In the genomic region with DNA sequence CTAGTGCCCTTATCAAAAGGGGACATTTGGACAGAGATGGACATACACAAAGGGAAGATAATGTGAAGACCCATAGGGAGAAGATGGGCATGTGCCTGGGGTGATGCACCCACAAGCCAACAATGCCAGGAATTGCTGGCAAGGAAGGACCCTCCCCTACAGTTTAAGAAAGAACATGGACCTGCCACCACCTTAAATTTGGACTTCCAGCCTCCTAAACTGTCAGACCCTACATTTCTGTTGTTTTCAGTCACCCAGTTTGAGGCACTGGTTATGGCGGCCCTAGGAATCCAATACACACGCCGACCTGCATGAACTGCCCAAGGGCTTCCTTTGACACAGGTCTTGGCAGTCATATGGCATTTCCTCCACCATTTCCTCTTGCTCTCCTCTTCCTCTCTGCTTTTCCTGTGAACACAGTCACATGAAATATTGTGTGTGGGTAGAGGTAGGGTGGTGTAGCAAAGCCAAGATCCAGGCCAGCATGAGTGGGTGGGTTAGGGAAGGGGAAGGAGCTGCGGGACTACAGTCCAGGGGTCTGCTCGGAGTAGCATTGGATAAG, we compare ENCODE assay signal across 19 cellular contexts.
"Had no signal": no experiment of that assay in that cellular context is flagged by ENCODE, and none has a peak within 500 bp of the region (broad histone marks: within the 10 kb centered on the region; RNA-seq: fewer than 3 reads in every experiment).

No MANE protein-coding gene starts in this region.

- H3K27me3 ChIP-seq: SJSA1 had no signal

- H3K9me3 ChIP-seq: SJSA1 had no signal

- H3K36me3 ChIP-seq: SJSA1 had no signal

- DNase-seq: KBM-7, MV-4-11, NCI-H1048, NCI-H1105, NCI-H1417, NCI-H1436 treated with DMSO at 0.1 percent for 48 hours, NCI-H1694, NCI-H187 treated with DMSO at 0.1 percent for 48 hours, NCI-H2029 treated with DMSO at 0.1 percent for 48 hours, NCI-H2227 treated with DMSO at 0.1 percent for 48 hours, NCI-H524 treated with DMSO at 0.1 percent for 48 hours, NCI-H69, NCI-H774, Right ventricle myocardium superior, RPMI8226, SIG-M5 had no signal

- H3K27ac ChIP-seq: SJSA1, SK-N-MC had no signal

- H3K4me3 ChIP-seq: SJSA1, SK-N-MC had no signal

- FAIRE-seq: RCC 7860 had no signal
